13 cellular contexts compared by ENCODE assay signal in the genomic region with DNA sequence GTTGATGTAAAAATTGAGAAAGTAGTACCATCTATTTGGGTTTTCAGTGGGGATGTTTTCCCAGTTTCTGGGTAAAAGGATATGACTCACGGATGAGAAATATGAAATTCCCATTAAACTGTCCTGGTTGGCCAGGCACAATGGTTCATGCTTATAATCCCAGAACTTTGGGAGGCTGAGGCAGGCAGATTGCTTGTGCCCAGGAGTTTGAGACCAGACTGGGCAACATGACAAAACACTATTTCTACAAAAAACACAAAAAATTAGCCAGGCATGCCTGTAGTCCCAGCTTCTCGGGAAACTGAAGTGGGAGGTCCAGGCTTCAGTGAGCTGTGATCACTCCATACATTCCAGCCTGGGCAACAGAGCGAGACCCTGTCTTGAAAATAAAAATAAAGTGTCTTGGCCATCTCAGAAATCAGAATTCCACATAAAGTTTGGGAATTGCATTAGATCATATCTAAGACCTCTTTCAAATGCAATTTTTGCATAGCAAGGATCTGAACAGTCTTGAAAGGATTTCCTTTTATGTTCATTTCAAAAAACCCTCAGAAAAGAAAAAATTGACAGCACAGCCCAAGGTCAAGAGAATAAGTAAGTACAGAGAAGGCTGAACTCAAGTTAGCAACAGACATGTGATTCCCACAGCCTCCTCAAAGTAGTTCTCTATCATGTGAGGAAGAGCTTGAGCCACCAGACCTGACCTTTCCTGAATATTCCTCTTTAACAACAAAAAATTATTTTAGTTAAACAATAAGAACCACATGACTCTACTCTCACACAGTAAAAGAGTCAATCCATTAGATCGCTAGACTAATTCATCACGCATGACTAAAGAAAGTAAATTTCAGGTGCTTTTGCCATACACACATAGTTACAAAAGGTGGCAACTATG.
DNase-seq lines count a peak whose midpoint lies in the region; ATAC-seq and TF ChIP-seq lines count a peak whose summit lies in the region.
"Had no signal": no experiment of that assay in that cellular context is flagged by ENCODE, and none has a peak within 500 bp of the region (broad histone marks: within the 10 kb centered on the region; RNA-seq: fewer than 3 reads in every experiment).

No MANE protein-coding gene starts in this region.

- no peaks in the 10 kb centered on the region for H3K79me2 ChIP-seq in fibroblast of lung (ENCODE audit: control insufficient read depth, insufficient read depth, low read length)

- H3K4me3 ChIP-seq in BJ (ENCODE audit: low read depth, low read length) (no peak overlapping the region), fibroblast of lung (replicated peaks in 1 of 4; ENCODE audit: control extremely low read depth in 1 of 4, insufficient read depth in 1 of 4, low read depth in 3 of 4, low read length in 4 of 4) (no peak overlapping the region), rectal smooth muscle tissue (ENCODE audit: low read length) (no peak overlapping the region)
- H3K4me3 ChIP-seq in effector memory CD4-positive, alpha-beta T cell (ENCODE audit: insufficient read depth, low read depth, low read length, poor library complexity, severe bottlenecking), result no peak overlapping the region

- no peak overlapping the region for H3K4me2 ChIP-seq in fibroblast of lung (ENCODE audit: extremely low read depth, insufficient read depth, low read length)

- H3K27ac Mint-ChIP-seq in activated naive CD4-positive, alpha-beta T cell treated with anti-CD3 and anti-CD28 coated beads for 36 hours, result no peak overlapping the region
- H3K27ac Mint-ChIP-seq: activated CD4-positive, alpha-beta T cell treated with anti-CD3 and anti-CD28 coated beads for 36 hours; activated naive CD4-positive, alpha-beta T cell treated with anti-CD3 and anti-CD28 coated beads, Interleukin-2, amount 50 U/mL, for 24 hours; CD4-positive, alpha-beta T cell had no signal

- TF ChIP-seq CTCF in BJ (IDR thresholded peaks at IDR 0.05; ENCODE audit: insufficient read depth, low read depth, low read length), result no peak
- no peak for TF ChIP-seq CTCF in RWPE1 (conservative IDR thresholded peaks at IDR 0.05; ENCODE audit: low read depth)
- no peak for TF ChIP-seq CTCF in fibroblast of lung (conservative IDR thresholded peaks at IDR 0.05 in 1 of 2, IDR thresholded peaks at IDR 0.05 in 1 of 2; ENCODE audit: low read depth in 1 of 2, low read length in 2 of 2)

- DNase-seq in BJ (ENCODE audit: low read depth) (peak; percentile 28), RWPE1 (ENCODE audit: low spot score) (peak; percentile 26), fibroblast of lung (ENCODE audit: low read depth in 2 of 2) (peak; percentile 56 to 60)
- no peak for DNase-seq in effector memory CD4-positive, alpha-beta T cell
- DNase-seq in activated CD4-positive, alpha-beta T cell treated with anti-CD3 and anti-CD28 coated beads for 48 hours, result no peak
- no peak for DNase-seq in activated naive CD4-positive, alpha-beta T cell treated with anti-CD3 and anti-CD28 coated beads for 36 hours
- DNase-seq: activated CD4-positive, alpha-beta T cell treated with anti-CD3 and anti-CD28 coated beads for 36 hours; CD4-positive, alpha-beta T cell; erythroblast; NCI-H2081 treated with DMSO at 0.1 percent for 48 hours had no signal

- H3K9me3 ChIP-seq in fibroblast of lung (ENCODE audit: control insufficient read depth, insufficient read depth, low read depth, low read length), result no peaks in the 10 kb centered on the region
- no peaks in the 10 kb centered on the region for H3K9me3 ChIP-seq in effector memory CD4-positive, alpha-beta T cell (ENCODE audit: control insufficient read depth, low read length)

- CTCF ChIA-PET in BJ (lab: Yijun Ruan, JAX), result no interaction called here
- CTCF ChIA-PET in RWPE1 (lab: Yijun Ruan, JAX), result no interaction called here
- CTCF ChIA-PET in activated naive CD4-positive, alpha-beta T cell treated with anti-CD3 and anti-CD28 coated beads for 36 hours (lab: Charles Lee), result interaction anchor here (0.7 kb wide), 1 partner anchor 741 kb away, joined by 3 read pairs; no protein-coding TSS in a partner anchor

- H3K36me3 ChIP-seq in BJ (ENCODE audit: control insufficient read depth, insufficient read depth, low read length) (no peaks in the 10 kb centered on the region), fibroblast of lung (ENCODE audit: control insufficient read depth, insufficient read depth, low read length) (no peaks in the 10 kb centered on the region), rectal smooth muscle tissue (ENCODE audit: control insufficient read depth, insufficient read depth, low read length) (no peaks in the 10 kb centered on the region)
- no peaks in the 10 kb centered on the region for H3K36me3 ChIP-seq in effector memory CD4-positive, alpha-beta T cell (ENCODE audit: control insufficient read depth, insufficient read depth, low read length)

- no peaks in the 10 kb centered on the region for H4K20me1 ChIP-seq in fibroblast of lung (ENCODE audit: control insufficient read depth, extremely low read depth, insufficient read depth, low read length)

- POLR2A ChIA-PET in BJ (lab: Charles Lee) (no interaction called here), RWPE1 (lab: Yijun Ruan, JAX; ENCODE audit: low non-redundant PET) (no interaction called here)

- H3K4me1 ChIP-seq in fibroblast of lung (ENCODE audit: control insufficient read depth, extremely low read depth, insufficient read depth, low read length), result peaks cover 30% of the 10 kb centered on the region
- peaks cover 26% of the 10 kb centered on the region for H3K4me1 ChIP-seq in rectal smooth muscle tissue (ENCODE audit: control insufficient read depth, insufficient read depth, low read length)
- no peaks in the 10 kb centered on the region for H3K4me1 ChIP-seq in effector memory CD4-positive, alpha-beta T cell (ENCODE audit: control insufficient read depth, insufficient read depth, low read length, poor library complexity, severe bottlenecking)

- peaks cover 14% of the 10 kb centered on the region for H3K27me3 Mint-ChIP-seq in activated naive CD4-positive, alpha-beta T cell treated with anti-CD3 and anti-CD28 coated beads for 36 hours (ENCODE audit: low read depth)

- H3K9me3 Mint-ChIP-seq in activated naive CD4-positive, alpha-beta T cell treated with anti-CD3 and anti-CD28 coated beads for 36 hours, result no peaks in the 10 kb centered on the region
- H3K9me3 Mint-ChIP-seq: activated naive CD4-positive, alpha-beta T cell treated with anti-CD3 and anti-CD28 coated beads, Interleukin-2, amount 50 U/mL, for 24 hours; CD4-positive, alpha-beta T cell had no signal

- H3K27ac ChIP-seq in RWPE1 (peak overlapping the region; percentile 79), fibroblast of lung (ENCODE audit: insufficient read depth, low read length) (peak overlapping the region; percentile 69), rectal smooth muscle tissue (ENCODE audit: low read depth, low read length) (peak overlapping the region; percentile 42)
- H3K27ac ChIP-seq in effector memory CD4-positive, alpha-beta T cell (ENCODE audit: insufficient read depth, low read length, poor library complexity, severe bottlenecking), result no peak overlapping the region

- no peak for ATAC-seq in HG02588 (IDR thresholded peaks at IDR 0.05; ENCODE audit: unreplicated experiment)
- ATAC-seq: activated CD4-positive, alpha-beta T cell treated with anti-CD3 and anti-CD28 coated beads for 36 hours had no signal

- H2AFZ ChIP-seq in fibroblast of lung (ENCODE audit: low read length), result no peak overlapping the region

- no peak overlapping the region for H3K9ac ChIP-seq in fibroblast of lung (ENCODE audit: insufficient read depth, low read length)
- no peak overlapping the region for H3K9ac ChIP-seq in rectal smooth muscle tissue (ENCODE audit: low read length)

- no peak overlapping the region for H3K4me3 Mint-ChIP-seq in activated naive CD4-positive, alpha-beta T cell treated with anti-CD3 and anti-CD28 coated beads for 36 hours
- H3K4me3 Mint-ChIP-seq: activated CD4-positive, alpha-beta T cell treated with anti-CD3 and anti-CD28 coated beads for 36 hours; activated naive CD4-positive, alpha-beta T cell treated with anti-CD3 and anti-CD28 coated beads, Interleukin-2, amount 50 U/mL, for 24 hours; CD4-positive, alpha-beta T cell had no signal

- H3K27me3 ChIP-seq in BJ (ENCODE audit: control insufficient read depth, insufficient read depth, low read length) (no peaks in the 10 kb centered on the region), fibroblast of lung (ENCODE audit: control insufficient read depth, insufficient read depth, low read length) (no peaks in the 10 kb centered on the region), rectal smooth muscle tissue (ENCODE audit: control insufficient read depth, insufficient read depth, low read length) (no peaks in the 10 kb centered on the region)
- no peaks in the 10 kb centered on the region for H3K27me3 ChIP-seq in effector memory CD4-positive, alpha-beta T cell (replicated peaks; ENCODE audit: control insufficient read depth, insufficient read depth, low read length, poor library complexity, severe bottlenecking)

- H3K36me3 Mint-ChIP-seq in activated naive CD4-positive, alpha-beta T cell treated with anti-CD3 and anti-CD28 coated beads for 36 hours (ENCODE audit: low read depth), result no peaks in the 10 kb centered on the region
- H3K36me3 Mint-ChIP-seq: activated naive CD4-positive, alpha-beta T cell treated with anti-CD3 and anti-CD28 coated beads, Interleukin-2, amount 50 U/mL, for 24 hours had no signal

- no peaks in the 10 kb centered on the region for H3K4me1 Mint-ChIP-seq in activated naive CD4-positive, alpha-beta T cell treated with anti-CD3 and anti-CD28 coated beads for 36 hours (ENCODE audit: low read depth)
- H3K4me1 Mint-ChIP-seq: activated CD4-positive, alpha-beta T cell treated with anti-CD3 and anti-CD28 coated beads for 36 hours; activated naive CD4-positive, alpha-beta T cell treated with anti-CD3 and anti-CD28 coated beads, Interleukin-2, amount 50 U/mL, for 24 hours had no signal

- intact Hi-C loops in activated naive CD4-positive, alpha-beta T cell treated with anti-CD3 and anti-CD28 coated beads for 36 hours (cut with micrococcal nuclease), result no loop called here

Comparison
In these comparisons a context has a peak if more than half of its experiments do, and no peak if none do; other contexts are left out.
1. DNase-seq: peak in BJ (single experiment), RWPE1 (single experiment) and fibroblast of lung (2 of 2); none in effector memory CD4-positive, alpha-beta T cell (0 of 3), activated CD4-positive, alpha-beta T cell treated with anti-CD3 and anti-CD28 coated beads for 48 hours (single experiment) and activated naive CD4-positive, alpha-beta T cell treated with anti-CD3 and anti-CD28 coated beads for 36 hours (single experiment).